Comparison of ENCODE assay signal across 8 cellular contexts in genomic region chr22:20156611-20157415, GRCh38. TPM values are rescaled to one million over a fixed set of nuclear protein-coding genes. Genes with fewer than 3 reads are reported as not detected.
DNase-seq lines count a peak whose midpoint lies in the region; ATAC-seq and TF ChIP-seq lines count a peak whose summit lies in the region.

No MANE protein-coding gene starts in this region.

- no peak overlapping the region for H3K18ac ChIP-seq in trophoblast cell (ENCODE audit: low read length)

- no peak overlapping the region for H2BK5ac ChIP-seq in trophoblast cell (ENCODE audit: low read depth, low read length, poor library complexity)

- H3K4ac ChIP-seq in trophoblast cell (ENCODE audit: low read depth, low read length): no peak overlapping the region

- peaks cover 10% of the 10 kb centered on the region for H3K4me1 ChIP-seq in DND-41 (ENCODE audit: insufficient read depth, low read length)
- H3K4me1 ChIP-seq in KMS-11 (ENCODE audit: low read depth, poor library complexity, severe bottlenecking): no peaks in the 10 kb centered on the region
- no peaks in the 10 kb centered on the region for H3K4me1 ChIP-seq in trophoblast cell (ENCODE audit: control insufficient read depth in 1 of 2, insufficient read depth in 2 of 2, low read length in 2 of 2)
- peaks cover 0 to 7% (median 0%) of the 10 kb centered on the region in 4 donors for H3K4me1 ChIP-seq in transverse colon

- H4K8ac ChIP-seq in trophoblast cell (ENCODE audit: low read depth, low read length): no peak overlapping the region

- DNase-seq in DND-41: peak; percentile 87
- peak; percentile 81 for DNase-seq in SK-N-DZ (ENCODE audit: low spot score)
- peak; percentile 88 for DNase-seq in activated naive CD4-positive, alpha-beta T cell treated with Interleukin-2 at 50 U/mL for 16 hours
- DNase-seq in glomerular visceral epithelial cell (ENCODE audit: extremely low spot score): peak; percentile 74
- peak; percentile 54 to 83 for DNase-seq in trophoblast cell
- DNase-seq in transverse colon: peak; percentile 89

- H3K27me3 ChIP-seq in DND-41 (ENCODE audit: insufficient read depth, low read length, poor library complexity) (no peaks in the 10 kb centered on the region), KMS-11 (ENCODE audit: insufficient read depth, low read depth) (peaks cover 57% of the 10 kb centered on the region), trophoblast cell (ENCODE audit: insufficient read depth, low read length) (no peaks in the 10 kb centered on the region), transverse colon (peaks cover 27% of the 10 kb centered on the region)

- H2AK5ac ChIP-seq in trophoblast cell (ENCODE audit: low read length): no peak overlapping the region

- WGBS in trophoblast cell (ENCODE audit: extremely low coverage, insufficient coverage, insufficient read length): no CpG with 5 or more reads among the region's 16 CpGs
- WGBS in transverse colon (ENCODE audit: low coverage in 1 of 2), 2 donors: 29% methylated on average over 14 of the region's 16 CpGs; no CpG with 5 or more reads in 1 of the 2 donors

- TF ChIP-seq EP300 in transverse colon (IDR thresholded peaks at IDR 0.05; ENCODE audit: low read depth): no peak

- no peak overlapping the region for H2BK120ac ChIP-seq in trophoblast cell (ENCODE audit: insufficient read depth, low read length, poor library complexity)

- no peak overlapping the region for H3K9ac ChIP-seq in DND-41 (ENCODE audit: low read depth, low read length)
- H3K9ac ChIP-seq in KMS-11: no peak overlapping the region
- H3K9ac ChIP-seq in trophoblast cell (ENCODE audit: low read length): no peak overlapping the region

- H3K4me2 ChIP-seq in DND-41 (ENCODE audit: insufficient read depth, low read length): no peak overlapping the region
- no peak overlapping the region for H3K4me2 ChIP-seq in KMS-11
- H3K4me2 ChIP-seq in trophoblast cell (ENCODE audit: low read length): no peak overlapping the region

- no peaks in the 10 kb centered on the region for H3K79me1 ChIP-seq in trophoblast cell (ENCODE audit: low read length)

- intact Hi-C loops in transverse colon (cut with DNase I; ENCODE audit: low total_unique reads): loop anchor here (5.0 kb wide), 1 partner anchor 110 kb away; the partner anchor contains the start of gene RTN4R

- no peak overlapping the region for H4K12ac ChIP-seq in trophoblast cell (ENCODE audit: low read depth, low read length)

- TF ChIP-seq CTCF in DND-41 (IDR thresholded peaks at IDR 0.05; ENCODE audit: borderline replicate concordance, extremely low read depth, low read length, poor library complexity, severe bottlenecking): peak; percentile 99
- peak; percentile 95 for TF ChIP-seq CTCF in KMS-11 (conservative IDR thresholded peaks at IDR 0.05; ENCODE audit: low read depth, low read length)
- peak; percentile 98 to 100 (median 99) for TF ChIP-seq CTCF in transverse colon (IDR thresholded peaks at IDR 0.05)

- H3K4me3 ChIP-seq in DND-41 (ENCODE audit: low read depth in 1 of 2, low read length in 2 of 2) (no peak overlapping the region), KMS-11 (IDR thresholded peaks at IDR 0.05; ENCODE audit: insufficient read depth, low read depth, low read length) (no peak overlapping the region), trophoblast cell (ENCODE audit: low read depth, low read length) (no peak overlapping the region), transverse colon (no peak overlapping the region)

- no peak overlapping the region for H3K14ac ChIP-seq in trophoblast cell (ENCODE audit: low read length)

- no peak overlapping the region for H3K27ac ChIP-seq in DND-41 (ENCODE audit: low read length)
- no peak overlapping the region for H3K27ac ChIP-seq in KMS-11
- H3K27ac ChIP-seq in trophoblast cell (ENCODE audit: low read depth, low read length): no peak overlapping the region
- no peak overlapping the region for H3K27ac ChIP-seq in transverse colon

- no peak overlapping the region for H3K23ac ChIP-seq in trophoblast cell (ENCODE audit: low read length)

- peak; percentile 90 for ATAC-seq in DND-41 (ENCODE audit: insufficient read depth, low read depth)
- ATAC-seq in HG02623 (IDR thresholded peaks at IDR 0.05; ENCODE audit: unreplicated experiment): no peak

- no peak overlapping the region for H2BK12ac ChIP-seq in trophoblast cell (ENCODE audit: low read length)

- H3K79me2 ChIP-seq in DND-41 (ENCODE audit: insufficient read depth, low read length): no peaks in the 10 kb centered on the region
- no peaks in the 10 kb centered on the region for H3K79me2 ChIP-seq in KMS-11 (ENCODE audit: insufficient read depth, low read depth)
- no peaks in the 10 kb centered on the region for H3K79me2 ChIP-seq in trophoblast cell (ENCODE audit: control insufficient read depth, insufficient read depth, low read length, poor library complexity)

- H3K36me3 ChIP-seq in DND-41 (ENCODE audit: insufficient read depth, low read length): no peaks in the 10 kb centered on the region
- H3K36me3 ChIP-seq in KMS-11 (ENCODE audit: insufficient read depth): no peaks in the 10 kb centered on the region
- no peaks in the 10 kb centered on the region for H3K36me3 ChIP-seq in trophoblast cell (ENCODE audit: control insufficient read depth in 1 of 2, insufficient read depth in 2 of 2, low read length in 2 of 2)
- no peaks in the 10 kb centered on the region for H3K36me3 ChIP-seq in transverse colon

- no peak overlapping the region for H4K91ac ChIP-seq in trophoblast cell (ENCODE audit: low read depth, low read length)

- H4K20me1 ChIP-seq in DND-41 (ENCODE audit: insufficient read depth, low read length) (peaks cover 5% of the 10 kb centered on the region; the same call in 1 of the 2 replicates), KMS-11 (ENCODE audit: insufficient read depth) (no peaks in the 10 kb centered on the region)

- in situ Hi-C loops in transverse colon (cut with MboI; ENCODE audit: low pct_ligation_motif_present in 1 of 4, low pct_unique_long_range_greater_than_20kb in 1 of 4, low sequenced_read_pairs in 3 of 4): loop anchor here (5.0 to 25.0 kb wide), 4 partner anchors 125 to 480 kb away; no protein-coding TSS in a partner anchor

- no peak for TF ChIP-seq POLR2A in transverse colon (IDR thresholded peaks at IDR 0.05)

- H3K9me3 ChIP-seq in DND-41 (ENCODE audit: insufficient read depth, low read length, severe bottlenecking) (no peaks in the 10 kb centered on the region), trophoblast cell (ENCODE audit: insufficient read depth, low read depth, low read length) (no peaks in the 10 kb centered on the region), transverse colon (no peaks in the 10 kb centered on the region)

- H2AFZ ChIP-seq in DND-41 (ENCODE audit: low read depth, low read length) (no peak overlapping the region), KMS-11 (ENCODE audit: low read depth) (no peak overlapping the region), trophoblast cell (ENCODE audit: insufficient read depth, low read length, poor library complexity) (no peak overlapping the region)

RNA-seq across cellular contexts. Expression of gene CCDC188, which starts 6.0 kb away (rescaled TPM):
- 4.8 and 7.7 TPM in 2 replicates for polyA plus RNA-seq in SK-N-DZ (2014; cell fraction: cytosol; rRNA removed)
- polyA plus RNA-seq in SK-N-DZ (2014; cell fraction: nucleus; rRNA removed): 13.0 and 26.0 TPM in 2 replicates
- polyA plus RNA-seq in trophoblast cell (2013): not detected in 2 replicates
- under 1 TPM in 1 of 4 donors, not detected in 3; 0.41 TPM for total RNA-seq in transverse colon

RNA-seq across cellular contexts. Expression of gene ZDHHC8, which starts 25.2 kb away (rescaled TPM):
- polyA plus RNA-seq in SK-N-DZ (2014; cell fraction: cytosol; rRNA removed): 10.4 and 14.8 TPM in 2 replicates
- polyA plus RNA-seq in SK-N-DZ (2014; cell fraction: nucleus; rRNA removed): 110 and 161 TPM in 2 replicates
- 39.6 and 41.0 TPM in 2 replicates for polyA plus RNA-seq in trophoblast cell (2013)
- 10 to 100 TPM; 14.7 to 56.5 (median 17.1) TPM for total RNA-seq in transverse colon

RNA-seq across cellular contexts. Expression of gene TRMT2A, which starts 39.8 kb away (rescaled TPM):
- 46.2 and 86.0 TPM in 2 replicates for polyA plus RNA-seq in SK-N-DZ (2014; cell fraction: cytosol; rRNA removed)
- polyA plus RNA-seq in SK-N-DZ (2014; cell fraction: nucleus; rRNA removed): 526 and 564 TPM in 2 replicates
- polyA plus RNA-seq in trophoblast cell (2013): 27.5 and 32.4 TPM in 2 replicates
- 10 to 100 TPM; 38.6 to 77.4 (median 46.5) TPM for total RNA-seq in transverse colon

RNA-seq across cellular contexts. Expression of gene RANBP1, which starts 40.9 kb away (rescaled TPM):
- 1,231 and 1,346 TPM in 2 replicates for polyA plus RNA-seq in SK-N-DZ (2014; cell fraction: cytosol; rRNA removed)
- polyA plus RNA-seq in SK-N-DZ (2014; cell fraction: nucleus; rRNA removed): 922 and 1,167 TPM in 2 replicates
- polyA plus RNA-seq in trophoblast cell (2013): 227 and 234 TPM in 2 replicates
- total RNA-seq in transverse colon: 100 to 1,000 TPM in 3 of 4 donors, 10 to 100 TPM in 1; 45.6 to 128 (median 106) TPM
